23 cellular contexts compared by ENCODE assay signal in the genomic region with DNA sequence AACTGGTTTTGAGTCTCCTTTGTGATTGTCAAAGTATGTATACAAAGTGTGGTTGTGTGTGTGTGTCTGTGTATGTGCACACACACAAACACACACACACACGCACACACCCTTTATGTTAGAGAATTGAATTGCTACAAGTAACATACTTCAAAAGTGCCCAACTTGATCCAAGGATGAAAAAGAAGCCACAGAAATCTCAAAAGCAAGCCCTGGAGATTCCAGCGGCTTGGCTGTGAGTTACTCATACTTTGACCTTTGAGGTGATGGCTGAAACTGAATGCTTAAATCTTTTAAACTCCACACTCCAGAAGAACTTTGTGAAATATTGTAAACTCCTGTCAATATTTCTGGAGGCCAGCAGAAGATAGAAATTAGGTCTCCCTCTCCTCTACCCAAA.
DNase-seq lines count a peak whose midpoint lies in the region; ATAC-seq and TF ChIP-seq lines count a peak whose summit lies in the region.
"Had no signal": no experiment of that assay in that cellular context is flagged by ENCODE, and none has a peak within 500 bp of the region (broad histone marks: within the 10 kb centered on the region; RNA-seq: fewer than 3 reads in every experiment).

No MANE protein-coding gene starts in this region.

- H3K79me2 ChIP-seq in ACC112 (ENCODE audit: control insufficient read depth, insufficient read depth, low read length, unreplicated experiment) (no peaks in the 10 kb centered on the region), fibroblast of lung (ENCODE audit: control insufficient read depth, insufficient read depth, low read length) (no peaks in the 10 kb centered on the region)

- H3K4me3 Mint-ChIP-seq in nephron = no peak overlapping the region
- H3K4me3 Mint-ChIP-seq: B cell, CD14-positive monocyte, GM23338 had no signal

- ATAC-seq in GM21825 (IDR thresholded peaks at IDR 0.05; ENCODE audit: unreplicated experiment) = no peak
- no peak for ATAC-seq in GM18519 (IDR thresholded peaks at IDR 0.05; ENCODE audit: low FRiP score, unreplicated experiment)
- ATAC-seq: GM12878, GM23338 had no signal

- no peaks in the 10 kb centered on the region for H3K9me3 ChIP-seq in fibroblast of lung (ENCODE audit: control insufficient read depth, insufficient read depth, low read depth, low read length)
- H3K9me3 ChIP-seq: HAP-1, SJCRH30 had no signal

- H3K27me3 ChIP-seq in ACC112 (ENCODE audit: insufficient read depth, low read length) = no peaks in the 10 kb centered on the region
- no peaks in the 10 kb centered on the region for H3K27me3 ChIP-seq in fibroblast of lung (ENCODE audit: control insufficient read depth, insufficient read depth, low read length)
- H3K27me3 ChIP-seq: SJCRH30 had no signal

- peak overlapping the region; percentile 14 for H2AFZ ChIP-seq in ACC112 (ENCODE audit: low read length, unreplicated experiment)
- no peak overlapping the region for H2AFZ ChIP-seq in fibroblast of lung (ENCODE audit: low read length)
- H2AFZ ChIP-seq: GM23338 had no signal

- peaks cover 17% of the 10 kb centered on the region for H3K4me1 Mint-ChIP-seq in nephron
- H3K4me1 Mint-ChIP-seq: B cell, CD14-positive monocyte, GM23338 had no signal

- H3K36me3 Mint-ChIP-seq in nephron (ENCODE audit: low read depth) = no peaks in the 10 kb centered on the region
- H3K36me3 Mint-ChIP-seq: CD14-positive monocyte had no signal

- no peaks in the 10 kb centered on the region for H3K9me3 Mint-ChIP-seq in nephron
- H3K9me3 Mint-ChIP-seq: GM23338 had no signal

- H3K4me3 ChIP-seq in ACC112 (ENCODE audit: low read depth, low read length) = no peak overlapping the region
- no peak overlapping the region for H3K4me3 ChIP-seq in fibroblast of lung (replicated peaks in 1 of 4; ENCODE audit: control extremely low read depth in 1 of 4, insufficient read depth in 1 of 4, low read depth in 3 of 4, low read length in 4 of 4)
- H3K4me3 ChIP-seq: GM12878, GM23338, HAP-1, SJCRH30 had no signal

- H4K20me1 ChIP-seq in fibroblast of lung (ENCODE audit: control insufficient read depth, extremely low read depth, insufficient read depth, low read length) = no peaks in the 10 kb centered on the region

- H3K9ac ChIP-seq in fibroblast of lung (ENCODE audit: insufficient read depth, low read length) = no peak overlapping the region
- H3K9ac ChIP-seq: KMS-11 had no signal

- H3K27me3 Mint-ChIP-seq in nephron (ENCODE audit: low read depth) = no peaks in the 10 kb centered on the region
- H3K27me3 Mint-ChIP-seq: B cell had no signal

- H3K27ac Mint-ChIP-seq in nephron = peak overlapping the region in 2 of 3 experiments; percentile 10 to 20
- H3K27ac Mint-ChIP-seq: B cell, CD14-positive monocyte, GM23338 had no signal

- peaks cover 13% of the 10 kb centered on the region for H3K4me1 ChIP-seq in ACC112 (ENCODE audit: control insufficient read depth, insufficient read depth, low read length, unreplicated experiment)
- H3K4me1 ChIP-seq in fibroblast of lung (ENCODE audit: control insufficient read depth, extremely low read depth, insufficient read depth, low read length) = no peaks in the 10 kb centered on the region
- H3K4me1 ChIP-seq: HAP-1, SJCRH30 had no signal

- no peak overlapping the region for H3K4me2 ChIP-seq in fibroblast of lung (ENCODE audit: extremely low read depth, insufficient read depth, low read length)
- H3K4me2 ChIP-seq: GM23338, KMS-11 had no signal

- TF ChIP-seq CTCF in fibroblast of lung (conservative IDR thresholded peaks at IDR 0.05 in 1 of 2, IDR thresholded peaks at IDR 0.05 in 1 of 2; ENCODE audit: low read depth in 1 of 2, low read length in 2 of 2) (no peak), nephron (IDR thresholded peaks at IDR 0.05; ENCODE audit: unreplicated experiment in 3 of 3) (no peak)

- peak; percentile 67 for DNase-seq in amniotic epithelial cell (ENCODE audit: low read depth)
- peak; percentile 42 to 54 for DNase-seq in fibroblast of lung (ENCODE audit: low read depth in 2 of 2)
- DNase-seq in cortex of kidney (lab: John Stamatoyannopoulos, UW) = no peak
- no peak for DNase-seq in pons (ENCODE audit: low spot score)
- DNase-seq: 8988T, DMS79, IMR-90, NCI-H1694, NCI-H2081 treated with DMSO at 0.1 percent for 48 hours, NCI-H2171 treated with DMSO at 0.1 percent for 48 hours, NCI-H526, OCI-M1, SJCRH30 had no signal

- H3K27ac ChIP-seq in ACC112 (ENCODE audit: low read depth, low read length) (no peak overlapping the region), fibroblast of lung (ENCODE audit: insufficient read depth, low read length) (no peak overlapping the region)
- H3K27ac ChIP-seq: KMS-11, SJCRH30 had no signal

- no peaks in the 10 kb centered on the region for H3K36me3 ChIP-seq in ACC112 (ENCODE audit: insufficient read depth, low read length)
- H3K36me3 ChIP-seq in fibroblast of lung (ENCODE audit: control insufficient read depth, insufficient read depth, low read length) = no peaks in the 10 kb centered on the region
- H3K36me3 ChIP-seq: HAP-1, SJCRH30 had no signal

Comparison
In these comparisons a context has a peak if more than half of its experiments do, and no peak if none do; other contexts are left out.
1. DNase-seq: peak in amniotic epithelial cell (single experiment) and fibroblast of lung (2 of 2); none in cortex of kidney (single experiment) and pons (single experiment).